Comparison of ENCODE assay signal across 12 cellular contexts in genomic region chr1:245512181-245512888, GRCh38.
A peak's percentile ranks its signal among the peaks of the same experiment; 100 is the strongest.
DNase-seq lines count a peak whose midpoint lies in the region; ATAC-seq and TF ChIP-seq lines count a peak whose summit lies in the region.
"Had no signal": no experiment of that assay in that cellular context is flagged by ENCODE, and none has a peak within 500 bp of the region (broad histone marks: within the 10 kb centered on the region; RNA-seq: fewer than 3 reads in every experiment).

No MANE protein-coding gene starts in this region.

- peaks cover 12% of the 10 kb centered on the region for H3K4me1 Mint-ChIP-seq in Caco-2 (ENCODE audit: low read depth, unreplicated experiment)

- no peak overlapping the region for H2BK120ac ChIP-seq in mesendoderm (ENCODE audit: low read depth, low read length)

- no peaks in the 10 kb centered on the region for H3K36me3 ChIP-seq in BLaER1 treated with 17β-estradiol and CSF1 and Interleukin-3, amounts not matched to agents 10 nM and 100 nM
- H3K36me3 ChIP-seq in mesendoderm (ENCODE audit: control insufficient read depth, insufficient read depth, low read length) (no peaks in the 10 kb centered on the region), Caco-2 (ENCODE audit: control insufficient read depth, insufficient read depth, low read length) (no peaks in the 10 kb centered on the region), tibial artery (no peaks in the 10 kb centered on the region)
- H3K36me3 ChIP-seq: thyroid gland had no signal

- no peaks in the 10 kb centered on the region for H3K27me3 ChIP-seq in BLaER1 treated with 17β-estradiol and CSF1 and Interleukin-3, amounts not matched to agents 10 nM and 100 nM
- H3K27me3 ChIP-seq in mesendoderm (ENCODE audit: insufficient read depth, low read length, poor library complexity) (no peaks in the 10 kb centered on the region), Caco-2 (replicated peaks; ENCODE audit: control insufficient read depth, insufficient read depth, low read length) (no peaks in the 10 kb centered on the region), tibial artery (no peaks in the 10 kb centered on the region)
- H3K27me3 ChIP-seq: thyroid gland had no signal

- no peak overlapping the region for H2BK15ac ChIP-seq in mesendoderm (replicated peaks; ENCODE audit: low read depth)

- no peak for TF ChIP-seq CTCF in Caco-2 (IDR thresholded peaks at IDR 0.05; ENCODE audit: insufficient read depth in 1 of 2, low read depth in 1 of 2, low read length in 1 of 2, severe bottlenecking in 1 of 2, unreplicated experiment in 1 of 2)
- no peak for TF ChIP-seq CTCF in tibial artery (IDR thresholded peaks at IDR 0.05)

- no peak overlapping the region for H3K56ac ChIP-seq in mesendoderm (ENCODE audit: low read length)

- no peak overlapping the region for H2BK5ac ChIP-seq in mesendoderm (ENCODE audit: low read length)

- H3K18ac ChIP-seq in mesendoderm (ENCODE audit: low read length), result no peak overlapping the region

- no peaks in the 10 kb centered on the region for H4K20me1 ChIP-seq in BLaER1 treated with 17β-estradiol and CSF1 and Interleukin-3, amounts not matched to agents 10 nM and 100 nM

- intact Hi-C loops in Caco-2 (cut with micrococcal nuclease; ENCODE audit: unreplicated experiment) (loop anchor here (10.0 kb wide), 2 partner anchors 358 to 492 kb away; partner anchors contain the start of gene KIF26B), tibial artery (cut with DNase I; ENCODE audit: low total_unique reads) (no loop called here)

- H3K27ac Mint-ChIP-seq in Caco-2 (ENCODE audit: unreplicated experiment), result no peak overlapping the region

- no peak overlapping the region for H4K5ac ChIP-seq in mesendoderm (ENCODE audit: low read length)

- POLR2A ChIA-PET in Caco-2 (lab: Charles Lee), result no interaction called here

- H3K9ac ChIP-seq in BLaER1 treated with 17β-estradiol and CSF1 and Interleukin-3, amounts not matched to agents 10 nM and 100 nM, result 0 out of 22 replicates have a peak overlapping the region, but pooled peaks of 2 of the 11 experiments have one; percentile 11 to 23
- no peak overlapping the region for H3K9ac ChIP-seq in mesendoderm (ENCODE audit: low read length)

- H3K27me3 Mint-ChIP-seq in Caco-2 (ENCODE audit: insufficient read depth, unreplicated experiment), result no peaks in the 10 kb centered on the region

- BruUV-seq in Caco-2 (replicated peaks; lab: Mats Ljungman, UMichigan), result no TSS peak

- no peak for ATAC-seq in GM18498 (IDR thresholded peaks at IDR 0.05; ENCODE audit: unreplicated experiment)

- DNase-seq in NCI-H1092 treated with DMSO at 0.1 percent for 48 hours (lab: John Stamatoyannopoulos, UW) (peak; percentile 80), SW480 (ENCODE audit: low spot score) (peak; percentile 29), mesendoderm (no peak), Caco-2 (no peak), tibial artery (no peak)
- DNase-seq in central memory CD4-positive, alpha-beta T cell, result no peak
- DNase-seq: effector CD4-positive, alpha-beta T cell; EL had no signal

- H3K4me3 ChIP-seq in BLaER1 treated with 17β-estradiol and CSF1 and Interleukin-3, amounts not matched to agents 10 nM and 100 nM, result peak overlapping the region in 1 of 10 experiments; percentile 11; a peak in 1 of 20 replicates
- H3K4me3 ChIP-seq in mesendoderm (ENCODE audit: low read length) (no peak overlapping the region), Caco-2 (ENCODE audit: low read depth, low read length) (no peak overlapping the region), tibial artery (no peak overlapping the region)
- H3K4me3 ChIP-seq: thyroid gland had no signal

- no peaks in the 10 kb centered on the region for H3K9me3 ChIP-seq in BLaER1 treated with 17β-estradiol and CSF1 and Interleukin-3, amounts not matched to agents 10 nM and 100 nM (replicated peaks in 1 of 11)
- H3K9me3 ChIP-seq in Caco-2 (no peaks in the 10 kb centered on the region), tibial artery (no peaks in the 10 kb centered on the region)
- H3K9me3 ChIP-seq: thyroid gland had no signal

- no peaks in the 10 kb centered on the region for H3K9me3 Mint-ChIP-seq in Caco-2 (ENCODE audit: unreplicated experiment)
- H3K9me3 Mint-ChIP-seq: neural crest cell had no signal

- H3K27ac ChIP-seq in BLaER1 treated with 17β-estradiol and CSF1 and Interleukin-3, amounts not matched to agents 10 nM and 100 nM, result peak overlapping the region in 1 of 11 experiments; percentile 44; a peak in 1 of 22 replicates
- H3K27ac ChIP-seq in mesendoderm (ENCODE audit: low read depth, low read length) (no peak overlapping the region), tibial artery (no peak overlapping the region)
- H3K27ac ChIP-seq: thyroid gland had no signal

- no peak overlapping the region for H3K4me3 Mint-ChIP-seq in Caco-2 (ENCODE audit: unreplicated experiment)
- H3K4me3 Mint-ChIP-seq: neural crest cell had no signal

- H3K4me1 ChIP-seq in BLaER1 treated with 17β-estradiol and CSF1 and Interleukin-3, amounts not matched to agents 10 nM and 100 nM, result peaks cover 0 to 20% (median 3%) of the 10 kb centered on the region in 10 experiments; a peak in 9 of 20 replicates
- H3K4me1 ChIP-seq in mesendoderm (ENCODE audit: control insufficient read depth, low read depth, low read length) (peaks cover 4% of the 10 kb centered on the region), Caco-2 (no peaks in the 10 kb centered on the region), tibial artery (no peaks in the 10 kb centered on the region)

- H4K8ac ChIP-seq in mesendoderm (ENCODE audit: low read depth, low read length), result no peak overlapping the region

- H3K79me1 ChIP-seq in mesendoderm (ENCODE audit: low read length), result no peaks in the 10 kb centered on the region

- peak overlapping the region; percentile 81 for H3K23ac ChIP-seq in mesendoderm (ENCODE audit: low read length)

- peak overlapping the region in 10 of 11 experiments; percentile 9 to 71 (median 20); a peak in 12 of 22 replicates for H3K4me2 ChIP-seq in BLaER1 treated with 17β-estradiol and CSF1 and Interleukin-3, amounts not matched to agents 10 nM and 100 nM
- H3K4me2 ChIP-seq in mesendoderm (ENCODE audit: low read length), result no peak overlapping the region

- no peak overlapping the region for H3K4ac ChIP-seq in mesendoderm (ENCODE audit: low read depth, low read length)

- CTCF ChIA-PET in Caco-2 (lab: Charles Lee), result interaction anchor here (0.6 kb wide), 1 partner anchor 355 kb away, joined by 3 read pairs; no protein-coding TSS in a partner anchor

- no peak overlapping the region for H2AK5ac ChIP-seq in mesendoderm (ENCODE audit: low read length)

- H3K36me3 Mint-ChIP-seq in Caco-2 (ENCODE audit: insufficient read depth, unreplicated experiment), result no peaks in the 10 kb centered on the region

- no peaks in the 10 kb centered on the region for H3K79me2 ChIP-seq in mesendoderm (ENCODE audit: control insufficient read depth, insufficient read depth, low read length)

- no CpG with 5 or more reads among the region's 8 CpGs for WGBS in mesendoderm (ENCODE audit: extremely low coverage, insufficient coverage, low lambda C conversion rate)

Comparison
In these comparisons a context has a peak if more than half of its experiments do, and no peak if none do; other contexts are left out.
1. DNase-seq: peak in NCI-H1092 treated with DMSO at 0.1 percent for 48 hours (single experiment) and SW480 (single experiment); none in mesendoderm (single experiment), central memory CD4-positive, alpha-beta T cell (single experiment), Caco-2 (0 of 2) and tibial artery (0 of 2).